ENCODE assay signal across 25 cellular contexts in the genomic region with DNA sequence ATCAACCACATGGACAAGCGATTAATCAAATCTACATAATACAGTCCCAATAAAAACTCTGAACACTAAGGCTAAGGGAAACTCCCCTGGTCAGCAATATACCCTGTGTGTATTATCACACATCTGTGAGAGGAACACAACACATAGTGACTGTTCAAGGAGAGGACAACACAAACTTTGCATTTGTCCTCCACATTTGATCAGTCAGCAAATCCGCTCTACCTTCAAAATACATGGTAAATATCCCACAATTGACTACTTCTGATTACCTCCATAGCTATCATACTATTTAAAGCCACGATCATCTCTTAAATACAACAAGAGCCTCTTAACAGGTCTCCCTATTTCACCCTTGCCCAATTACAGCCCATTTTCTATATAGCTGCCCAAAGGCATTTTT. TPM values are rescaled to one million over a fixed set of nuclear protein-coding genes. Genes with fewer than 3 reads are reported as not detected.
DNase-seq lines count a peak whose midpoint lies in the region; ATAC-seq, FAIRE-seq and TF ChIP-seq lines count a peak whose summit lies in the region.
"Had no signal": no experiment of that assay in that cellular context is flagged by ENCODE, and none has a peak within 500 bp of the region (broad histone marks: within the 10 kb centered on the region; RNA-seq: fewer than 3 reads in every experiment).

No MANE protein-coding gene starts in this region.

- ATAC-seq in IMR-90 (ENCODE audit: low read depth) (no peak), K562 (no peak)
- no peak for ATAC-seq in stimulated activated memory B cell treated with anti-CD40 and anti-IgM and Interleukin-4, amounts not matched to agents 10 μg/mL and 1 μg/mL and 100 μg/mL, for 72 hours

- H3K27ac ChIP-seq in breast epithelium, result no peak overlapping the region
- no peak overlapping the region for H3K27ac ChIP-seq in IMR-90 (ENCODE audit: insufficient read depth, low read length)
- H3K27ac ChIP-seq in K562 (ENCODE audit: extremely low read depth, low read depth, low read length), result no peak overlapping the region
- H3K27ac ChIP-seq: 22Rv1; BLaER1 treated with 17β-estradiol and CSF1 and Interleukin-3, amounts not matched to agents 10 nM and 100 nM had no signal

- H2AFZ ChIP-seq in IMR-90 (replicated peaks; ENCODE audit: low read length, poor library complexity) (no peak overlapping the region), K562 (ENCODE audit: low read depth, low read length) (no peak overlapping the region)

- no peak overlapping the region for H4K91ac ChIP-seq in IMR-90 (ENCODE audit: insufficient read depth, low read depth, low read length)

- H2AK5ac ChIP-seq in IMR-90 (ENCODE audit: low read depth, low read length), result no peak overlapping the region

- peaks cover 24 to 54% of the 10 kb centered on the region in 2 experiments for H3K79me1 ChIP-seq in IMR-90 (ENCODE audit: low read depth in 1 of 2, low read length in 2 of 2)

- H3K36me3 ChIP-seq in breast epithelium, result no peaks in the 10 kb centered on the region
- peaks cover 5% of the 10 kb centered on the region; the same call in 1 of the 2 replicates for H3K36me3 ChIP-seq in IMR-90 (ENCODE audit: control insufficient read depth, insufficient read depth, low read length)
- peaks cover 31% of the 10 kb centered on the region; the same call in 2 of the 3 replicates for H3K36me3 ChIP-seq in K562 (ENCODE audit: control insufficient read depth, insufficient read depth, low read length)
- H3K36me3 ChIP-seq: BE2C had no signal

- POLR2A ChIA-PET in MCF 10A (lab: Yijun Ruan, JAX) (interaction anchor here (0.7 to 2.3 kb wide), 3 partner anchors 8 to 35 kb away, joined by 3 to 8 read pairs (median 3); no protein-coding TSS in a partner anchor), IMR-90 (lab: Charles Lee; ENCODE audit: unreplicated experiment) (no interaction called here), K562 (lab: Yijun Ruan, JAX) (interaction anchor here (0.9 kb wide), 1 partner anchor 11 kb away, joined by 3 read pairs; no protein-coding TSS in a partner anchor)

- H3K27me3 ChIP-seq in breast epithelium (no peaks in the 10 kb centered on the region), IMR-90 (ENCODE audit: control insufficient read depth, insufficient read depth, low read length) (no peaks in the 10 kb centered on the region), K562 (ENCODE audit: control insufficient read depth in 2 of 2, insufficient read depth in 2 of 2, low read length in 2 of 2) (no peaks in the 10 kb centered on the region)
- H3K27me3 ChIP-seq: BE2C; BLaER1 treated with 17β-estradiol and CSF1 and Interleukin-3, amounts not matched to agents 10 nM and 100 nM had no signal

- no peak for FAIRE-seq in K562 (lab: Jason Lieb, UNC)
- FAIRE-seq: A204.1, H54 had no signal

- H2BK5ac ChIP-seq in IMR-90 (ENCODE audit: low read depth, low read length, poor library complexity, severe bottlenecking), result no peak overlapping the region

- H3K23ac ChIP-seq in IMR-90 (ENCODE audit: low read depth, low read length), result no peak overlapping the region

- intact Hi-C loops in MCF 10A (cut with micrococcal nuclease) (no loop called here), breast epithelium (cut with DNase I; ENCODE audit: low total_unique reads) (no loop called here), IMR-90 (cut with micrococcal nuclease) (loop anchor here (5.0 kb wide), 2 partner anchors 32 to 38 kb away; no protein-coding TSS in a partner anchor), K562 (cut with micrococcal nuclease) (no loop called here)

- H3K18ac ChIP-seq in IMR-90 (ENCODE audit: low read depth, low read length), result no peak overlapping the region

- dilution Hi-C loops in IMR-90 (cut with HindIII; ENCODE audit: low sequenced_read_pairs, unreplicated experiment), result no loop called here

- no peak overlapping the region for H4K8ac ChIP-seq in IMR-90 (ENCODE audit: low read depth in 2 of 2, low read length in 2 of 2)

- no peak overlapping the region for H3K4ac ChIP-seq in IMR-90 (ENCODE audit: low read depth, low read length)

- peaks cover 29% of the 10 kb centered on the region for H3K36me3 Mint-ChIP-seq in MCF 10A (ENCODE audit: insufficient read depth, unreplicated experiment)
- peaks cover 51% of the 10 kb centered on the region for H3K36me3 Mint-ChIP-seq in stimulated activated memory B cell treated with anti-CD40 and anti-IgM and Interleukin-4, amounts not matched to agents 10 μg/mL and 1 μg/mL and 100 μg/mL, for 72 hours
- H3K36me3 Mint-ChIP-seq in endothelial cell (ENCODE audit: low read depth, unreplicated experiment), result peaks cover 11% of the 10 kb centered on the region

- H3K9me3 Mint-ChIP-seq in MCF 10A (ENCODE audit: unreplicated experiment) (no peaks in the 10 kb centered on the region), endothelial cell (ENCODE audit: unreplicated experiment) (no peaks in the 10 kb centered on the region)
- H3K9me3 Mint-ChIP-seq in stimulated activated memory B cell treated with anti-CD40 and anti-IgM and Interleukin-4, amounts not matched to agents 10 μg/mL and 1 μg/mL and 100 μg/mL, for 72 hours, result peaks cover 2% of the 10 kb centered on the region
- H3K9me3 Mint-ChIP-seq: CD4-positive, alpha-beta T cell; CD8-positive, alpha-beta memory T cell; HFFc6 had no signal

- 94% methylated on average over 2 of the region's 3 CpGs; no CpG with 5 or more reads in 1 of the 2 experiments for WGBS in IMR-90 (ENCODE audit: extremely low coverage in 2 of 2, insufficient read length in 1 of 2), 2 experiments
- 94% methylated on average over 3 of the region's 3 CpGs for WGBS in K562 (ENCODE audit: insufficient coverage, low coverage, missing lambda C conversion rate)

- TF ChIP-seq RAD21 in IMR-90 (IDR thresholded peaks at IDR 0.05; ENCODE audit: low read length) (no peak), K562 (CRISPR knock-in tag; conservative IDR thresholded peaks at IDR 0.05 in 1 of 2, IDR thresholded peaks at IDR 0.05 in 1 of 2) (no peak)

- H3K9ac ChIP-seq in IMR-90 (ENCODE audit: low read depth, low read length) (no peak overlapping the region), K562 (ENCODE audit: insufficient read depth in 1 of 2, low read depth in 2 of 2, low read length in 2 of 2) (no peak overlapping the region)
- H3K9ac ChIP-seq: BLaER1 treated with 17β-estradiol and CSF1 and Interleukin-3, amounts not matched to agents 10 nM and 100 nM had no signal

- no peak overlapping the region for H3K4me3 Mint-ChIP-seq in MCF 10A (ENCODE audit: unreplicated experiment)
- no peak overlapping the region for H3K4me3 Mint-ChIP-seq in stimulated activated memory B cell treated with anti-CD40 and anti-IgM and Interleukin-4, amounts not matched to agents 10 μg/mL and 1 μg/mL and 100 μg/mL, for 72 hours
- H3K4me3 Mint-ChIP-seq in endothelial cell (ENCODE audit: unreplicated experiment), result no peak overlapping the region
- H3K4me3 Mint-ChIP-seq: CD14-positive monocyte; CD4-positive, alpha-beta T cell; CD8-positive, alpha-beta memory T cell; HFFc6 had no signal

- no peaks in the 10 kb centered on the region for H3K9me1 ChIP-seq in IMR-90 (ENCODE audit: insufficient read depth, low read length)
- no peaks in the 10 kb centered on the region for H3K9me1 ChIP-seq in K562 (ENCODE audit: control insufficient read depth, insufficient read depth, low read length)

- H3K4me1 ChIP-seq in breast epithelium (no peaks in the 10 kb centered on the region), IMR-90 (ENCODE audit: control insufficient read depth, insufficient read depth, low read length) (no peaks in the 10 kb centered on the region), K562 (replicated peaks in 1 of 2; ENCODE audit: control insufficient read depth in 2 of 2, insufficient read depth in 2 of 2, low read length in 2 of 2) (no peaks in the 10 kb centered on the region)
- H3K4me1 ChIP-seq: BE2C; BLaER1 treated with 17β-estradiol and CSF1 and Interleukin-3, amounts not matched to agents 10 nM and 100 nM had no signal

- BruUV-seq in MCF 10A (replicated peaks; lab: Mats Ljungman, UMichigan), result no TSS peak
- BruUV-seq in IMR-90 (replicated peaks; lab: Mats Ljungman, UMichigan), result no TSS peak
- TSS peak; percentile 22 for BruUV-seq in K562 (replicated peaks; lab: Mats Ljungman, UMichigan)

- H4K5ac ChIP-seq in IMR-90 (ENCODE audit: low read depth, low read length), result no peak overlapping the region

- TF ChIP-seq EP300 in K562 (IDR thresholded peaks at IDR 0.05; ENCODE audit: low read length), result no peak

- H2BK15ac ChIP-seq in IMR-90 (ENCODE audit: low read depth, low read length), result no peak overlapping the region

- H3K4me2 ChIP-seq in IMR-90 (ENCODE audit: low read depth, low read length) (no peak overlapping the region), K562 (ENCODE audit: insufficient read depth, low read length) (no peak overlapping the region)
- H3K4me2 ChIP-seq: BLaER1 treated with 17β-estradiol and CSF1 and Interleukin-3, amounts not matched to agents 10 nM and 100 nM had no signal

- no peaks in the 10 kb centered on the region for H3K27me3 Mint-ChIP-seq in MCF 10A (ENCODE audit: insufficient read depth, unreplicated experiment)
- no peaks in the 10 kb centered on the region for H3K27me3 Mint-ChIP-seq in stimulated activated memory B cell treated with anti-CD40 and anti-IgM and Interleukin-4, amounts not matched to agents 10 μg/mL and 1 μg/mL and 100 μg/mL, for 72 hours
- no peaks in the 10 kb centered on the region for H3K27me3 Mint-ChIP-seq in endothelial cell (ENCODE audit: unreplicated experiment)
- H3K27me3 Mint-ChIP-seq: CD4-positive, alpha-beta T cell; CD8-positive, alpha-beta memory T cell had no signal

- no peaks in the 10 kb centered on the region for H3K9me3 ChIP-seq in breast epithelium
- H3K9me3 ChIP-seq in IMR-90 (ENCODE audit: control insufficient read depth, insufficient read depth, low read length), result no peaks in the 10 kb centered on the region
- no peaks in the 10 kb centered on the region for H3K9me3 ChIP-seq in K562 (replicated peaks; ENCODE audit: control insufficient read depth, insufficient read depth, low read depth, low read length)
- H3K9me3 ChIP-seq: BE2C; BLaER1 treated with 17β-estradiol and CSF1 and Interleukin-3, amounts not matched to agents 10 nM and 100 nM; HAP-1 had no signal

- H3K4me1 Mint-ChIP-seq in MCF 10A (ENCODE audit: insufficient read depth, unreplicated experiment) (peaks cover 22% of the 10 kb centered on the region), endothelial cell (ENCODE audit: unreplicated experiment) (peaks cover 9% of the 10 kb centered on the region)
- H3K4me1 Mint-ChIP-seq in stimulated activated memory B cell treated with anti-CD40 and anti-IgM and Interleukin-4, amounts not matched to agents 10 μg/mL and 1 μg/mL and 100 μg/mL, for 72 hours, result peaks cover 24% of the 10 kb centered on the region

- TF ChIP-seq CTCF in MCF 10A (IDR thresholded peaks at IDR 0.05; ENCODE audit: unreplicated experiment), result no peak
- no peak for TF ChIP-seq CTCF in breast epithelium (IDR thresholded peaks at IDR 0.05)
- TF ChIP-seq CTCF in IMR-90 (conservative IDR thresholded peaks at IDR 0.05; ENCODE audit: low read depth, low read length), result no peak
- no peak for TF ChIP-seq CTCF in K562 (IDR thresholded peaks at IDR 0.05 in 2 of 3, conservative IDR thresholded peaks at IDR 0.05 in 1 of 3; ENCODE audit: insufficient read depth in 2 of 3, low read depth in 1 of 3, low read length in 3 of 3)
- TF ChIP-seq CTCF in endothelial cell (IDR thresholded peaks at IDR 0.05; ENCODE audit: unreplicated experiment), result no peak

- TF ChIP-seq POLR2A in breast epithelium (IDR thresholded peaks at IDR 0.05), result no peak
- no peak for TF ChIP-seq POLR2A in IMR-90 (IDR thresholded peaks at IDR 0.05; ENCODE audit: low read depth, low read length)
- TF ChIP-seq POLR2A in K562 (conservative IDR thresholded peaks at IDR 0.05), result no peak

- no peak overlapping the region for H3K56ac ChIP-seq in IMR-90 (ENCODE audit: extremely low read depth, insufficient read depth, low read length)

- no peak overlapping the region for H2BK20ac ChIP-seq in IMR-90 (ENCODE audit: low read depth, low read length)

- in situ Hi-C loops in IMR-90 (cut with MboI; ENCODE audit: low sequenced_read_pairs) (no loop called here), K562 (cut with MboI) (no loop called here)

- CTCF ChIA-PET in MCF 10A (lab: Yijun Ruan, JAX), result interaction anchor here (0.7 kb wide), 1 partner anchor 57 kb away, joined by 5 read pairs; no protein-coding TSS in a partner anchor
- CTCF ChIA-PET in IMR-90 (lab: Yijun Ruan, JAX), result no interaction called here
- CTCF ChIA-PET in K562 (lab: Yijun Ruan, JAX; ENCODE audit: low intra/inter-chr PET ratio), result no interaction called here

- H3K14ac ChIP-seq in IMR-90 (replicated peaks; ENCODE audit: low read depth, low read length), result no peak overlapping the region

- H2BK120ac ChIP-seq in IMR-90 (ENCODE audit: low read depth, low read length), result no peak overlapping the region

- no peak overlapping the region for H2AK9ac ChIP-seq in IMR-90 (replicated peaks; ENCODE audit: low read depth, low read length, poor library complexity)

- peaks cover 9% of the 10 kb centered on the region; the same call in 1 of the 3 replicates for H3K79me2 ChIP-seq in K562 (ENCODE audit: control insufficient read depth, insufficient read depth, low read length)

- H3K27ac Mint-ChIP-seq in MCF 10A (ENCODE audit: low read depth, unreplicated experiment) (peak overlapping the region; percentile 6), endothelial cell (ENCODE audit: unreplicated experiment) (no peak overlapping the region)
- H3K27ac Mint-ChIP-seq in stimulated activated memory B cell treated with anti-CD40 and anti-IgM and Interleukin-4, amounts not matched to agents 10 μg/mL and 1 μg/mL and 100 μg/mL, for 72 hours, result peak overlapping the region; percentile 21
- H3K27ac Mint-ChIP-seq: CD4-positive, alpha-beta T cell; HFFc6 had no signal

- DNase-seq in MCF 10A (ENCODE audit: unreplicated experiment) (no peak), breast epithelium (ENCODE audit: low spot score in 2 of 2) (no peak), IMR-90 (no peak), K562 (ENCODE audit: extremely low read depth in 1 of 4, low spot score in 3 of 4) (no peak), SHP77 treated with DMSO at 0.1 percent for 48 hours (lab: John Stamatoyannopoulos, UW) (no peak), endothelial cell (ENCODE audit: low spot score) (no peak)
- no peak for DNase-seq in activated CD4-positive, alpha-beta T cell treated with anti-CD3 and anti-CD28 coated beads for 1 hour
- DNase-seq: ACHN; AML-193; BE2C; CD4-positive, alpha-beta T cell; CD8-positive, alpha-beta memory T cell; DMS 273 treated with DMSO at 0.1 percent for 48 hours; DMS79; EL; GF-D8; GOT3; HFFc6 had no signal

- peaks cover 3% of the 10 kb centered on the region; the same call in 1 of the 2 replicates for H4K20me1 ChIP-seq in IMR-90 (ENCODE audit: insufficient read depth, low read length)
- H4K20me1 ChIP-seq in K562 (replicated peaks; ENCODE audit: control insufficient read depth, insufficient read depth, low read length), result no peaks in the 10 kb centered on the region

- H3K4me3 ChIP-seq in breast epithelium, result no peak overlapping the region
- no peak overlapping the region for H3K4me3 ChIP-seq in IMR-90 (ENCODE audit: insufficient read depth, low read depth, low read length)
- no peak overlapping the region for H3K4me3 ChIP-seq in K562
- H3K4me3 ChIP-seq: BLaER1 treated with 17β-estradiol and CSF1 and Interleukin-3, amounts not matched to agents 10 nM and 100 nM; HAP-1 had no signal

RNA-seq across cellular contexts. Expression of a gene that starts 45.6 kb away (rescaled TPM):
- total RNA-seq in MCF 10A (2022), result 89.9 and 103 TPM in 2 replicates
- total RNA-seq in breast epithelium, result 100 to 1,000 TPM in 2 of 3 donors, 10 to 100 TPM in 1; 99.1 to 205 (median 148) TPM
- total RNA-seq in IMR-90 (2012; rRNA removed), result 171 and 242 TPM in 2 replicates
- 112 and 116 TPM in 2 replicates for polyA plus RNA-seq in IMR-90 (2012; rRNA removed)
- polyA plus RNA-seq in IMR-90 (2012; cell fraction: cytosol; rRNA removed), result 33.1 and 53.2 TPM in 2 replicates
- 182 and 391 TPM in 2 replicates for polyA plus RNA-seq in IMR-90 (2012; cell fraction: nucleus; rRNA removed; ENCODE audit: low replicate concordance)
- total RNA-seq in K562 (2011; cell fraction: chromatin; rRNA removed; ENCODE audit: low replicate concordance), result 206 and 321 TPM in 2 replicates
- 84.7 and 132 TPM in 2 replicates for total RNA-seq in K562 (2011; cell fraction: nucleolus; rRNA removed)
- total RNA-seq in K562 (2011; cell fraction: nucleoplasm; rRNA removed), result 158 and 161 TPM in 2 replicates
- total RNA-seq in K562 (2014; rRNA removed), result 77.3 and 91.8 TPM in 2 replicates
- total RNA-seq in K562 (2014; rRNA removed; fragmentation: Illumina TruSeq; extraction: Trizol), result 103 and 104 TPM in 2 replicates
- 117 and 132 TPM in 2 replicates for total RNA-seq in K562 (2015; rRNA removed; fragmentation: Illumina TruSeq; extraction: Trizol)
- total RNA-seq in K562 (2021), result 66.5 and 71.3 TPM in 2 replicates
- 182 and 190 TPM in 2 replicates for polyA plus RNA-seq in K562 (2011; rRNA removed)
- polyA plus RNA-seq in K562 (2011; cell fraction: cytosol; rRNA removed), result 136 and 147 TPM in 2 replicates
- polyA plus RNA-seq in K562 (2011; cell fraction: nucleus; rRNA removed), result 310 and 371 TPM in 2 replicates
- polyA plus RNA-seq in K562 (2012), result 59.1 and 62.0 TPM in 2 replicates
- polyA plus RNA-seq in K562 (2014; fragmentation: Illumina TruSeq; extraction: Trizol), result 95.7 and 116 TPM in 2 replicates
- 10 to 100 TPM; 30.9 to 87.7 TPM for polyA plus RNA-seq in K562 (2014; fragmentation: Nextera tagmentation; extraction: Ambion mirVana)
- 102 and 112 TPM in 2 replicates for polyA plus RNA-seq in K562 (2014; rRNA removed)
- polyA minus RNA-seq in K562 (2011; rRNA and poly(A)+ RNA removed), result 230 and 264 TPM in 2 replicates
- 110 and 118 TPM in 2 replicates for polyA minus RNA-seq in K562 (2011; cell fraction: cytosol; rRNA and poly(A)+ RNA removed)
- 170 and 288 TPM in 2 replicates for polyA minus RNA-seq in K562 (2011; cell fraction: nucleus; rRNA and poly(A)+ RNA removed)
- total RNA-seq in endothelial cell (ENCODE audit: unreplicated experiment), result 94.6 TPM
